ENCODE assay signal across 8 cellular contexts in the genomic region with DNA sequence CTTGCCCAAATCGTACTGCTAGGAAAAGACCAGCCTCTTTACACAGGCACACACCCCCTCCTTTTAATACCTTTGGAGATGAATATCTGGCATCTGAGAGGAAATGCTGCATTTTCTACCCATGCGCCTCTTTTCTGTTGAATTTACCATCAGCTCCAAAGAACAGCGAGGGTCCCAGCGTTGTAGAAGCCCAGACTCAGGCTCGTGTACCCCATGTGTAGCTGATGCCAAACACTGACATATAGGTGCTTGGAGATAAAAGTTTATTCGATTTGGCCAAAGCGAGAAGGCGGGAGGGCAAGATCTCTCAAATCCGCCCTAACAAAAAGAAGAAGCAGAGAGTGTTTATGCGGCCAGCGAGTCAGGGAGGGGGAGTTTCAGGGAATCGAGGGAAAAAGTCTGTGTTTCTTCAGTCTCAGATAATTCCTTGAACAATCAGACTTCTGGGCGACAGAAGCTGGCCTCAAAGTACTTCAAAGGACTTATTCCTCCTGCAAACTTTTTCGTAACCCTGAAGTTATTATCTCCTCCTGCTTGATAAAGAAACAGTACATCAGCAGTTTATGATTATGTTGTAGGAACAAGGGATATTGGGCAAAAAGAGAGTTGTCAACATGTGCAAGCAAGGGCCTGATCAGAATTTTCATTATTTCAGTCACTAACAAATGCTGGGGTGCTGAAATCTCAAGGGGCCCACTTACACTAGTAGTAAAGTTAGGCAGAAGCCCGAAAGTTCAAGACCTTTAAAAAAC. TPM values are rescaled to one million over a fixed set of nuclear protein-coding genes. Genes with fewer than 3 reads are reported as not detected.
DNase-seq lines count a peak whose midpoint lies in the region; ATAC-seq and TF ChIP-seq lines count a peak whose summit lies in the region.

No MANE protein-coding gene starts in this region.

- peaks cover 9% of the 10 kb centered on the region for H3K27me3 Mint-ChIP-seq in activated CD8-positive, alpha-beta T cell treated with anti-CD3 and anti-CD28 coated beads, Interleukin-2, amount 10 ng/mL, durations not matched to agents 7 days and 5 days (ENCODE audit: low read depth)

- DNase-seq in left ventricle myocardium inferior (no peak), cardiac septum (ENCODE audit: low spot score) (no peak), substantia nigra (lab: John Stamatoyannopoulos, UW) (peak in 4 of 49 donors; percentile 47 to 67 (median 54))
- DNase-seq in activated CD8-positive, alpha-beta T cell treated with anti-CD3 and anti-CD28 coated beads, Interleukin-2, amount 10 ng/mL, durations not matched to agents 7 days and 5 days = no peak

- CTCF ChIA-PET in activated CD8-positive, alpha-beta T cell treated with anti-CD3 and anti-CD28 coated beads, Interleukin-2, amount 10 ng/mL, durations not matched to agents 7 days and 5 days (lab: Charles Lee) = interaction anchor here (0.7 to 6.6 kb wide), 27 partner anchors 10 to 528 kb away, joined by 3 to 76 read pairs (median 4); a partner anchor contains a TSS

- no peak for TF ChIP-seq CTCF in left ventricle myocardium inferior (IDR thresholded peaks at IDR 0.05; ENCODE audit: borderline replicate concordance)

- H3K4me1 Mint-ChIP-seq in activated CD8-positive, alpha-beta T cell treated with anti-CD3 and anti-CD28 coated beads, Interleukin-2, amount 10 ng/mL, durations not matched to agents 7 days and 5 days (ENCODE audit: low read depth) = peaks cover 28% of the 10 kb centered on the region

- H3K36me3 ChIP-seq in left ventricle myocardium inferior (no peaks in the 10 kb centered on the region), iPS-20b (ENCODE audit: insufficient read depth, low read depth, low read length) (no peaks in the 10 kb centered on the region)

- peak overlapping the region; percentile 71 for H3K4me3 ChIP-seq in left ventricle myocardium inferior
- H3K4me3 ChIP-seq in iPS-20b (ENCODE audit: low read length) = peak overlapping the region; percentile 92

- H3K9me3 Mint-ChIP-seq in activated CD8-positive, alpha-beta T cell treated with anti-CD3 and anti-CD28 coated beads, Interleukin-2, amount 10 ng/mL, durations not matched to agents 7 days and 5 days (ENCODE audit: insufficient read depth) = no peaks in the 10 kb centered on the region

- POLR2A ChIA-PET in activated CD8-positive, alpha-beta T cell treated with anti-CD3 and anti-CD28 coated beads, Interleukin-2, amount 10 ng/mL, durations not matched to agents 7 days and 5 days (lab: Charles Lee) = interaction anchor here (1.0 to 1.4 kb wide), 2 partner anchors 36 to 39 kb away, joined by 3 to 8 read pairs; a partner anchor contains a TSS

- peak overlapping the region; percentile 84 for H3K4me3 Mint-ChIP-seq in activated CD8-positive, alpha-beta T cell treated with anti-CD3 and anti-CD28 coated beads, Interleukin-2, amount 10 ng/mL, durations not matched to agents 7 days and 5 days

- intact Hi-C loops in left ventricle myocardium inferior (cut with micrococcal nuclease) (no loop called here), cardiac septum (cut with DNase I) (no loop called here)

- H3K9me3 ChIP-seq in left ventricle myocardium inferior (replicated peaks) (no peaks in the 10 kb centered on the region), iPS-20b (ENCODE audit: insufficient read depth, low read depth, low read length) (no peaks in the 10 kb centered on the region)

- H3K4me1 ChIP-seq in left ventricle myocardium inferior (peaks cover 41% of the 10 kb centered on the region), iPS-20b (ENCODE audit: insufficient read depth, low read length) (no peaks in the 10 kb centered on the region)

- H3K9ac ChIP-seq in iPS-20b (ENCODE audit: low read depth, low read length) = peak overlapping the region; percentile 43; the same call in 1 of the 2 replicates

- H3K27ac Mint-ChIP-seq in activated CD8-positive, alpha-beta T cell treated with anti-CD3 and anti-CD28 coated beads, Interleukin-2, amount 10 ng/mL, durations not matched to agents 7 days and 5 days = no peak overlapping the region

- H3K27me3 ChIP-seq in left ventricle myocardium inferior (ENCODE audit: low read depth) = no peaks in the 10 kb centered on the region
- H3K27me3 ChIP-seq in iPS-20b (ENCODE audit: insufficient read depth, low read length) = peaks cover 7% of the 10 kb centered on the region; the same call in 1 of the 2 replicates

- peak; percentile 17 for ATAC-seq in HG03135 (IDR thresholded peaks at IDR 0.05; ENCODE audit: unreplicated experiment)
- ATAC-seq in activated CD8-positive, alpha-beta T cell treated with anti-CD3 and anti-CD28 coated beads, Interleukin-2, amount 10 ng/mL, durations not matched to agents 7 days and 5 days = peak; percentile 14
- no peak for ATAC-seq in HG03457 (IDR thresholded peaks at IDR 0.05; ENCODE audit: unreplicated experiment)
- ATAC-seq in GM18519 (IDR thresholded peaks at IDR 0.05; ENCODE audit: low FRiP score, unreplicated experiment) = no peak

- peak overlapping the region; percentile 91 for H3K27ac ChIP-seq in left ventricle myocardium inferior (replicated peaks)
- H3K27ac ChIP-seq in iPS-20b (ENCODE audit: low read length) = no peak overlapping the region
- H3K27ac ChIP-seq in substantia nigra (ENCODE audit: low read depth, low read length, poor library complexity, severe bottlenecking) = peak overlapping the region; percentile 78

- H3K36me3 Mint-ChIP-seq in activated CD8-positive, alpha-beta T cell treated with anti-CD3 and anti-CD28 coated beads, Interleukin-2, amount 10 ng/mL, durations not matched to agents 7 days and 5 days (ENCODE audit: low read depth) = no peaks in the 10 kb centered on the region

RNA-seq across cellular contexts. Expression of a gene that starts 0.6 kb away (rescaled TPM):
- total RNA-seq in left ventricle myocardium inferior (81.3 TPM), cardiac septum (60.1 TPM)
- total RNA-seq in activated CD8-positive, alpha-beta T cell treated with anti-CD3 and anti-CD28 coated beads, Interleukin-2, amount 10 ng/mL, durations not matched to agents 7 days and 5 days = 1 to 10 TPM; 7.3 to 7.7 TPM

RNA-seq across cellular contexts. Expression of a gene that starts 35.9 kb away (rescaled TPM):
- 0.82 TPM for total RNA-seq in left ventricle myocardium inferior
- total RNA-seq in cardiac septum = 0.57 TPM
- total RNA-seq in activated CD8-positive, alpha-beta T cell treated with anti-CD3 and anti-CD28 coated beads, Interleukin-2, amount 10 ng/mL, durations not matched to agents 7 days and 5 days = 100 to 1,000 TPM; 243 to 251 TPM

Comparison
In these comparisons a context has a peak if more than half of its experiments do, and no peak if none do; other contexts are left out.
1. ATAC-seq: peak in HG03135 (single experiment) and activated CD8-positive, alpha-beta T cell treated with anti-CD3 and anti-CD28 coated beads, Interleukin-2, amount 10 ng/mL, durations not matched to agents 7 days and 5 days (single experiment); none in HG03457 (single experiment) and GM18519 (single experiment).
2. RNA of a gene that starts 35.9 kb away (total RNA-seq): 243 to 251 TPM in activated CD8-positive, alpha-beta T cell treated with anti-CD3 and anti-CD28 coated beads, Interleukin-2, amount 10 ng/mL, durations not matched to agents 7 days and 5 days; 0.82 TPM in left ventricle myocardium inferior (single experiment) and 0.57 TPM in cardiac septum (single experiment); every median in the first group is over 100 times any median in the second.